8 cellular contexts compared by ENCODE assay signal in genomic region chr22:25048659-25049657, GRCh38.
DNase-seq lines count a peak whose midpoint lies in the region; ATAC-seq and TF ChIP-seq lines count a peak whose summit lies in the region.

No MANE protein-coding gene starts in this region.

- H3K36me3 ChIP-seq in HCT116 (ENCODE audit: control insufficient read depth in 1 of 2, insufficient read depth in 2 of 2, low read length in 2 of 2) (peaks cover 14 to 31% of the 10 kb centered on the region in 2 experiments; a peak in 3 of 4 replicates), OCI-LY1 (ENCODE audit: insufficient read depth, low read length) (no peaks in the 10 kb centered on the region), esophagus muscularis mucosa (peaks cover 0 to 23% (median 16%) of the 10 kb centered on the region in 4 donors)

- no peaks in the 10 kb centered on the region for H4K20me1 ChIP-seq in HCT116 (ENCODE audit: insufficient read depth)
- H4K20me1 ChIP-seq in OCI-LY1 (ENCODE audit: insufficient read depth, low read length), result no peaks in the 10 kb centered on the region

- H3K27me3 Mint-ChIP-seq in natural killer cell (ENCODE audit: low read depth in 2 of 2), result peaks cover 11 to 25% of the 10 kb centered on the region in 2 donors

- H3K4me3 ChIP-seq in HCT116 (replicated peaks in 1 of 2; ENCODE audit: low read depth in 1 of 2, low read length in 2 of 2) (no peak overlapping the region), OCI-LY1 (ENCODE audit: low read depth, low read length, poor library complexity, severe bottlenecking) (no peak overlapping the region), esophagus muscularis mucosa (no peak overlapping the region)

- BruUV-seq in HCT116 (replicated peaks; lab: Mats Ljungman, UMichigan), result no TSS peak

- H3K27ac Mint-ChIP-seq in natural killer cell, result no peak overlapping the region

- peak; percentile 95 for ATAC-seq in HCT116
- ATAC-seq in natural killer cell, result peak; percentile 80 to 99 (median 98)
- no peak for ATAC-seq in HG03460 (IDR thresholded peaks at IDR 0.05; ENCODE audit: unreplicated experiment)

- no peaks in the 10 kb centered on the region for H3K36me3 Mint-ChIP-seq in natural killer cell

- H3K4me1 Mint-ChIP-seq in natural killer cell, result peaks cover 2% of the 10 kb centered on the region in 2 donors

- H3K4me1 ChIP-seq in HCT116 (ENCODE audit: control insufficient read depth in 1 of 2, insufficient read depth in 2 of 2, low read length in 2 of 2) (peaks cover 0 to 17% of the 10 kb centered on the region in 2 experiments; a peak in 2 of 4 replicates), OCI-LY1 (ENCODE audit: insufficient read depth, low read length, severe bottlenecking) (no peaks in the 10 kb centered on the region), esophagus muscularis mucosa (peaks cover 9 to 23% (median 14%) of the 10 kb centered on the region in 4 donors)

- no peak overlapping the region for H3K4me2 ChIP-seq in HCT116 (ENCODE audit: low read length)
- H3K4me2 ChIP-seq in OCI-LY1 (ENCODE audit: low read length), result no peak overlapping the region

- H3K9me3 ChIP-seq in HCT116 (ENCODE audit: control insufficient read depth in 1 of 2, insufficient read depth in 1 of 2, low read depth in 1 of 2, low read length in 2 of 2), result peaks cover 0 to 5% of the 10 kb centered on the region in 2 experiments; a peak in 1 of 4 replicates
- H3K9me3 ChIP-seq in OCI-LY1 (ENCODE audit: low read length), result no peaks in the 10 kb centered on the region
- peaks cover 0 to 7% (median 2%) of the 10 kb centered on the region in 4 donors for H3K9me3 ChIP-seq in esophagus muscularis mucosa

- TF ChIP-seq POLR2A in HCT116 (IDR thresholded peaks at IDR 0.05; ENCODE audit: borderline replicate concordance, extremely low read depth, insufficient read depth, insufficient read length) (no peak), esophagus muscularis mucosa (IDR thresholded peaks at IDR 0.05; ENCODE audit: low read depth) (no peak)

- TF ChIP-seq RAD21 in HCT116 (IDR thresholded peaks at IDR 0.05; ENCODE audit: low read depth), result peak; percentile 95

- peak; percentile 93 for TF ChIP-seq CTCF in C4-2B (conservative IDR thresholded peaks at IDR 0.05)
- peak; percentile 80 to 90 (median 88) for TF ChIP-seq CTCF in HCT116 (IDR thresholded peaks at IDR 0.05 in 2 of 3, conservative IDR thresholded peaks at IDR 0.05 in 1 of 3; ENCODE audit: borderline replicate concordance in 1 of 3, insufficient read depth in 1 of 3, low read depth in 2 of 3, low read length in 2 of 3)
- peak; percentile 81 for TF ChIP-seq CTCF in OCI-LY1 (IDR thresholded peaks at IDR 0.05; ENCODE audit: low read length)
- peak; percentile 77 to 92 (median 89) for TF ChIP-seq CTCF in esophagus muscularis mucosa (IDR thresholded peaks at IDR 0.05)
- TF ChIP-seq CTCF in natural killer cell (IDR thresholded peaks at IDR 0.05), result peak; percentile 74

- H3K27ac ChIP-seq in C4-2B (no peak overlapping the region), HCT116 (ENCODE audit: low read depth, low read length) (no peak overlapping the region), OCI-LY1 (ENCODE audit: low read depth, low read length, poor library complexity, severe bottlenecking) (no peak overlapping the region), esophagus muscularis mucosa (replicated peaks in 1 of 4) (no peak overlapping the region), substantia nigra (ENCODE audit: low read depth, low read length, poor library complexity, severe bottlenecking) (no peak overlapping the region)

- no peak overlapping the region for H3K4me3 Mint-ChIP-seq in natural killer cell

- DNase-seq in HCT116 (ENCODE audit: low read depth, low spot score) (peak; percentile 46), activated T-cell treated with anti-CD3 and anti-CD28 coated beads for 48 hours (ENCODE audit: low read depth) (peak; percentile 61), esophagus muscularis mucosa (ENCODE audit: extremely low spot score) (no peak), natural killer cell (peak; percentile 70), substantia nigra (lab: John Stamatoyannopoulos, UW) (peak in 37 of 49 donors; percentile 6 to 69 (median 42))

- H3K79me2 ChIP-seq in HCT116 (ENCODE audit: insufficient read depth, low read length) (no peaks in the 10 kb centered on the region; the same call in 1 of the 2 replicates), OCI-LY1 (ENCODE audit: insufficient read depth, low read length) (no peaks in the 10 kb centered on the region)

- no peaks in the 10 kb centered on the region for H3F3A ChIP-seq in OCI-LY1 (ENCODE audit: insufficient read depth, low read length)

- H2AFZ ChIP-seq in HCT116 (ENCODE audit: low read depth, low read length, poor library complexity, severe bottlenecking) (no peak overlapping the region), OCI-LY1 (ENCODE audit: low read length) (no peak overlapping the region)

- peaks cover 2 to 3% of the 10 kb centered on the region in 2 donors for H3K9me3 Mint-ChIP-seq in natural killer cell

- no peak for TF ChIP-seq EP300 in esophagus muscularis mucosa (IDR thresholded peaks at IDR 0.05)

- POLR2A ChIA-PET in HCT116 (lab: Charles Lee), result no interaction called here

- CTCF ChIA-PET in HCT116 (lab: Charles Lee), result interaction anchor here (0.5 to 4.7 kb wide), 13 partner anchors 8 to 278 kb away, joined by 3 to 44 read pairs (median 4); partner anchors contain the start of gene KIAA1671

- RAD21 ChIA-PET in HCT116 (lab: Charles Lee; ENCODE audit: low non-redundant PET in 1 of 2, low total read pairs in 2 of 2, uncharacterized antibody in 2 of 2, unreplicated experiment in 2 of 2), result interaction anchor here (0.6 to 1.2 kb wide), 10 partner anchors 56 to 118 kb away, joined by 3 to 6 read pairs (median 4); no protein-coding TSS in a partner anchor

- H3K9me2 ChIP-seq in HCT116 (ENCODE audit: insufficient read depth) (no peaks in the 10 kb centered on the region), OCI-LY1 (ENCODE audit: low read depth, low read length) (no peaks in the 10 kb centered on the region)

- 62% methylated on average over 9 of the region's 9 CpGs for WGBS in esophagus muscularis mucosa

- no peaks in the 10 kb centered on the region for H3K27me3 ChIP-seq in HCT116 (ENCODE audit: insufficient read depth, low read length)
- H3K27me3 ChIP-seq in OCI-LY1 (ENCODE audit: insufficient read depth, low read length), result 0 out of 2 replicates have a peak, but pooled peaks cover 5% of the 10 kb centered on the region
- no peaks in the 10 kb centered on the region for H3K27me3 ChIP-seq in esophagus muscularis mucosa

- intact Hi-C loops in HCT116 (cut with micrococcal nuclease), result loop anchor here (1.0 to 5.0 kb wide), 4 partner anchors 57 to 280 kb away; partner anchors contain the start of gene KIAA1671
- intact Hi-C loops in esophagus muscularis mucosa (cut with DNase I), result loop anchor here (1.0 kb wide), 1 partner anchor 97 kb away; the partner anchor contains the start of gene KIAA1671
- intact Hi-C loops in natural killer cell (cut with micrococcal nuclease), result loop anchor here (1.0 kb wide), 3 partner anchors 97 to 280 kb away; partner anchors contain the start of gene KIAA1671

- H3K9ac ChIP-seq in HCT116 (ENCODE audit: low read length) (no peak overlapping the region), OCI-LY1 (ENCODE audit: low read length) (no peak overlapping the region)

TF ChIP-seq in HCT116, 20 proteins besides CTCF, POLR2A, EP300 and RAD21:
- TF ChIP-seq YY1 (IDR thresholded peaks at IDR 0.05; ENCODE audit: extremely low read depth, insufficient replicate concordance, low read depth, low read length) (no peak), EZH2phosphoT487 (IDR thresholded peaks at IDR 0.05; ENCODE audit: borderline replicate concordance) (no peak), JUND (IDR thresholded peaks at IDR 0.05) (no peak), ELF1 (IDR thresholded peaks at IDR 0.05; ENCODE audit: borderline replicate concordance, low read depth) (no peak), POLR2AphosphoS5 (IDR thresholded peaks at IDR 0.05; ENCODE audit: low read depth, low read length) (no peak), SP1 (IDR thresholded peaks at IDR 0.05; ENCODE audit: low read depth) (no peak), CBX3 (IDR thresholded peaks at IDR 0.05; ENCODE audit: low read depth) (no peak), ZFX (IDR thresholded peaks at IDR 0.05) (no peak)
- TF ChIP-seq, protein P1, sequence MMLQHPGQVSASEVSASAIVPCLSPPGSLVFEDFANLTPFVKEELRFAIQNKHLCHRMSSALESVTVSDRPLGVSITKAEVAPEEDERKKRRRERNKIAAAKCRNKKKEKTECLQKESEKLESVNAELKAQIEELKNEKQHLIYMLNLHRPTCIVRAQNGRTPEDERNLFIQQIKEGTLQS (IDR thresholded peaks at IDR 0.05), result no peak
